ENCODE assay signal across 18 cellular contexts in the genomic region with DNA sequence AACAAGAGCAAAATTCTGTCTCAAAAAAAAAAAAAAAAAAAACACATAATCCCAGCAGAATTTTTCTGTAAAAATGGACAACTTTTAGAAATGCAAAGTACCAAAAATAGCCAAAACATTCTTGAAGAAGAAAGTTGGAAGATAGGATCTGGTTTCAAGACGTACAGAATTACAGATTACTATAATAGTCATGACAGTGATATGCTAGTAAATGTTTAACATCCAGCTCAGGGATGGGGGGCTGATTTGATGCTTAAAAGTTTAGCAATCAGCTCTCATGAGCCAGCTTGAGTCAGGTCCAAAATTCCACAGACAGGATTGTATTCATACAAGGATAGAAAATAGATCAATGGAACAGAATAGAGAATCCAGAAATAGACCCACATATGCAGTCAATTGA.
"Had no signal": no experiment of that assay in that cellular context is flagged by ENCODE, and none has a peak within 500 bp of the region (broad histone marks: within the 10 kb centered on the region; RNA-seq: fewer than 3 reads in every experiment).

No MANE protein-coding gene starts in this region.

- ATAC-seq: body of pancreas; gastrocnemius medialis; natural killer cell treated with Interleukin-12 subunit alpha and Interleukin-12 subunit beta and Interleukin-15 and Interleukin-18, amount 100 ng/mL, for 72 hours had no signal

- FAIRE-seq: kidney, small intestine had no signal

- DNase-seq: activated CD4-positive, alpha-beta T cell treated with anti-CD3 and anti-CD28 coated beads for 1 hour; activated CD4-positive, alpha-beta T cell treated with anti-CD3 and anti-CD28 coated beads, Interleukin-2, amount 50 U/mL, for 4 hours; activated naive CD4-positive, alpha-beta T cell treated with anti-CD3 and anti-CD28 coated beads, Interleukin-2, amount 10 ng/mL, durations not matched to agents 7 days and 5 days; body of pancreas; central memory CD4-positive, alpha-beta T cell; gastrocnemius medialis; kidney; mesendoderm; posterior cingulate gyrus; small intestine; stimulated activated CD4-positive, alpha-beta T cell treated with anti-CD3 and anti-CD28 coated beads, Interleukin-4, amount 100 ng/mL, for 24 hours; stimulated activated naive CD4-positive, alpha-beta T cell; substantia nigra; uterus had no signal

- H3K4me3 ChIP-seq: body of pancreas, coronary artery, esophagus muscularis mucosa, gastrocnemius medialis, tibial nerve, uterus had no signal
